Comparison of ENCODE assay signal across 1 cellular context in the genomic region with DNA sequence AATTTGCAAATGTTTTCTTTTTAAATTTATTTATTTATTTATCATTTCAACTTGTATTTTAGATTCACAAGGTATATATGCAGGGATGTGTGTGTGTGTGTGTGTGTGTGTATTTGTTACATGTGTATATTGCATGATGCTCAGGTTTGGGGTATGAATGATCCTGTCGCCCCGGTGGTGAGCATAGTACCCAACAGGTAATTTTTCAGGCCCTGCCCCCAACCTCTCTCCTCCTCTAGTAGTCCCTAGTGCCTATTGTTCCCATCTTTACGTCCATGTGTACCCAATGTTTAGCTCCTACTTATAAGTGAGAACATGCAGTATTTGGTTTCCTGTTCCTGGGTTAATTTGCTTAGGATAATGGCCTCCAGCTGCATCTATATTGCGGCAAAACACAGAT.
TF ChIP-seq lines count a peak whose summit lies in the region.

No MANE protein-coding gene starts in this region.

TF ChIP-seq in WTC11, 78 proteins besides CTCF, POLR2A, EP300 and RAD21 (continued from another document):
- TF ChIP-seq, protein P1, sequence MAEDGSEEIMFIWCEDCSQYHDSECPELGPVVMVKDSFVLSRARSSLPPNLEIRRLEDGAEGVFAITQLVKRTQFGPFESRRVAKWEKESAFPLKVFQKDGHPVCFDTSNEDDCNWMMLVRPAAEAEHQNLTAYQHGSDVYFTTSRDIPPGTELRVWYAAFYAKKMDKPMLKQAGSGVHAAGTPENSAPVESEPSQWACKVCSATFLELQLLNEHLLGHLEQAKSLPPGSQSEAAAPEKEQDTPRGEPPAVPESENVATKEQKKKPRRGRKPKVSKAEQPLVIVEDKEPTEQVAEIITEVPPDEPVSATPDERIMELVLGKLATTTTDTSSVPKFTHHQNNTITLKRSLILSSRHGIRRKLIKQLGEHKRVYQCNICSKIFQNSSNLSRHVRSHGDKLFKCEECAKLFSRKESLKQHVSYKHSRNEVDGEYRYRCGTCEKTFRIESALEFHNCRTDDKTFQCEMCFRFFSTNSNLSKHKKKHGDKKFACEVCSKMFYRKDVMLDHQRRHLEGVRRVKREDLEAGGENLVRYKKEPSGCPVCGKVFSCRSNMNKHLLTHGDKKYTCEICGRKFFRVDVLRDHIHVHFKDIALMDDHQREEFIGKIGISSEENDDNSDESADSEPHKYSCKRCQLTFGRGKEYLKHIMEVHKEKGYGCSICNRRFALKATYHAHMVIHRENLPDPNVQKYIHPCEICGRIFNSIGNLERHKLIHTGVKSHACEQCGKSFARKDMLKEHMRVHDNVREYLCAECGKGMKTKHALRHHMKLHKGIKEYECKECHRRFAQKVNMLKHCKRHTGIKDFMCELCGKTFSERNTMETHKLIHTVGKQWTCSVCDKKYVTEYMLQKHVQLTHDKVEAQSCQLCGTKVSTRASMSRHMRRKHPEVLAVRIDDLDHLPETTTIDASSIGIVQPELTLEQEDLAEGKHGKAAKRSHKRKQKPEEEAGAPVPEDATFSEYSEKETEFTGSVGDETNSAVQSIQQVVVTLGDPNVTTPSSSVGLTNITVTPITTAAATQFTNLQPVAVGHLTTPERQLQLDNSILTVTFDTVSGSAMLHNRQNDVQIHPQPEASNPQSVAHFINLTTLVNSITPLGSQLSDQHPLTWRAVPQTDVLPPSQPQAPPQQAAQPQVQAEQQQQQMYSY (CRISPR knock-in tag; IDR thresholded peaks at IDR 0.05), result no peak
- TF ChIP-seq TEAD4 (CRISPR knock-in tag; IDR thresholded peaks at IDR 0.05), result no peak
- no peak for TF ChIP-seq MAX (CRISPR knock-in tag; IDR thresholded peaks at IDR 0.05)
- TF ChIP-seq ZMAT4 (CRISPR knock-in tag; IDR thresholded peaks at IDR 0.05), result no peak
- TF ChIP-seq ESRRA (CRISPR knock-in tag; IDR thresholded peaks at IDR 0.05; ENCODE audit: borderline replicate concordance), result no peak
